Comparison of ENCODE assay signal across 8 cellular contexts in the genomic region with DNA sequence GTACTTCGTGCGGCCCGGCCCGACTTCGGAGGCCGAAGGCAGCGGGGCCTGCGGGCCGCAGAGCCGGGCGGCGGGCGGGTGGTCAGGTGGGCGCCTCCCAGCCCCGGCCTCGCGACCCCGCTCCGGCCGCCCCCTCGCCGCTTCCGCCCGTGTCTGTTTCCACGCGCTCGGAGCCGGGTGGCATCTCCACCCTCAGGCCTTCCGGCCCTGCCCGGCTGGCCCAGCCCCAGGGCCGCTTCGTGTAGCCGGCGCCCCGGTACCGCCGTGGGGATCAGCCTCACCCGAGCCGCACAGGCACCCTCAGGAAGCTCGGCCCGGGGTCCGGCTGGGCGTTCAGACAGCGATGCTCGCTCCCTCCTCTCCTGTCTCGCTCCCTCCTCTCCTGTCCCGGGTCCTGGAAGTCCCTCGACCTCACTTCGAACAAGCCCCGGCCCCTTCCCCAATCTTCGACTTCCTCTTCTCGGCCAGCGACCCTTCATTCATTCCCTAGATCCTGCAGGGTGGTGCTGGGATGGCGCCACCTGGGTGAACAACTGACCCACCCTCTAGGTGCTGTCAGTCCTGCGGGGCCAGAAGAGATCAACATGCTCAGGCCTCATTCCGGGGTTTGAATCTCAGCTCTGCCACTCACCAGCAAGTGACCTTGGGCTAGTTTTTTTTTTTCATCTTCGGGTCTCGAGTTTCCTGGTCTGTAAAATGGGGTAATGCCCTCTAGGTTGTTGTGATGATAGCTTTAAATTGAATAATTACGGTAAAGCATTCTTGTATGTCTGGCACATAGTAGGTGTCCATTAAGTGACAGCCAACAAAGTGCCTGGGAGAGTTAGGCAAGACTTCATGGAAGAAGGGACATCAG. TPM values are rescaled to one million over a fixed set of nuclear protein-coding genes. Genes with fewer than 3 reads are reported as not detected.
DNase-seq lines count a peak whose midpoint lies in the region; TF ChIP-seq lines count a peak whose summit lies in the region.

No MANE protein-coding gene starts in this region.

- DNase-seq in NCI-H2107 treated with DMSO at 0.1 percent for 48 hours (lab: John Stamatoyannopoulos, UW; ENCODE audit: unreplicated experiment), result peak; percentile 45
- DNase-seq in NCI-H2107 (lab: John Stamatoyannopoulos, UW), result no peak
- DNase-seq in H7, result peak; percentile 88
- DNase-seq in activated CD8-positive, alpha-beta memory T cell treated with anti-CD3 and anti-CD28 coated beads, Interleukin-2, amount 50 U/mL, for 48 hours, result peak; percentile 79
- DNase-seq in fibroblast of lung (ENCODE audit: low read depth in 2 of 2), result peak; percentile 15 to 28
- DNase-seq in neural crest cell (ENCODE audit: low read depth, low spot score), result peak; percentile 33
- no peak for DNase-seq in GF-D8 (lab: John Stamatoyannopoulos, UW)

- H4K20me1 ChIP-seq in KMS-11 (ENCODE audit: insufficient read depth), result no peaks in the 10 kb centered on the region
- no peaks in the 10 kb centered on the region for H4K20me1 ChIP-seq in fibroblast of lung (ENCODE audit: control insufficient read depth, extremely low read depth, insufficient read depth, low read length)

- H3K4me1 ChIP-seq in KMS-11 (ENCODE audit: low read depth, poor library complexity, severe bottlenecking), result peaks cover 23% of the 10 kb centered on the region
- H3K4me1 ChIP-seq in fibroblast of lung (ENCODE audit: control insufficient read depth, extremely low read depth, insufficient read depth, low read length), result no peaks in the 10 kb centered on the region

- H3K4me3 Mint-ChIP-seq in neural crest cell, result peak overlapping the region; percentile 99

- peaks cover 12% of the 10 kb centered on the region for H3K36me3 Mint-ChIP-seq in neural crest cell (ENCODE audit: low read depth)

- H3K27ac ChIP-seq in KMS-11 (peak overlapping the region; percentile 67), fibroblast of lung (ENCODE audit: insufficient read depth, low read length) (peak overlapping the region; percentile 76)

- peaks cover 19% of the 10 kb centered on the region for H3K4me1 Mint-ChIP-seq in neural crest cell

- peak overlapping the region; percentile 96 for H3K27ac Mint-ChIP-seq in neural crest cell (ENCODE audit: unreplicated experiment)

- H3K4me2 ChIP-seq in KMS-11 (peak overlapping the region; percentile 58), fibroblast of lung (ENCODE audit: extremely low read depth, insufficient read depth, low read length) (peak overlapping the region; percentile 77)

- H2AFZ ChIP-seq in KMS-11 (ENCODE audit: low read depth) (peak overlapping the region; percentile 57; the same call in 1 of the 2 replicates), fibroblast of lung (ENCODE audit: low read length) (no peak overlapping the region)

- H3K36me3 ChIP-seq in H7 (replicated peaks; ENCODE audit: control insufficient read depth, insufficient read depth, low read length), result peaks cover 13% of the 10 kb centered on the region
- no peaks in the 10 kb centered on the region for H3K36me3 ChIP-seq in KMS-11 (ENCODE audit: insufficient read depth)
- peaks cover 8% of the 10 kb centered on the region for H3K36me3 ChIP-seq in fibroblast of lung (ENCODE audit: control insufficient read depth, insufficient read depth, low read length)

- no peak for TF ChIP-seq CTCF in KMS-11 (conservative IDR thresholded peaks at IDR 0.05; ENCODE audit: low read depth, low read length)
- TF ChIP-seq CTCF in fibroblast of lung (conservative IDR thresholded peaks at IDR 0.05 in 1 of 2, IDR thresholded peaks at IDR 0.05 in 1 of 2; ENCODE audit: low read depth in 1 of 2, low read length in 2 of 2), result peak in 1 of 2 donors; percentile 4
- TF ChIP-seq CTCF in neural crest cell (conservative IDR thresholded peaks at IDR 0.05), result no peak

- H3K79me2 ChIP-seq in KMS-11 (ENCODE audit: insufficient read depth, low read depth), result peaks cover 35% of the 10 kb centered on the region
- H3K79me2 ChIP-seq in fibroblast of lung (ENCODE audit: control insufficient read depth, insufficient read depth, low read length), result peaks cover 37% of the 10 kb centered on the region

- peak overlapping the region; percentile 91 for H3K4me3 ChIP-seq in H7 (ENCODE audit: insufficient read depth, low read depth, low read length)
- no peak overlapping the region for H3K4me3 ChIP-seq in KMS-11 (IDR thresholded peaks at IDR 0.05; ENCODE audit: insufficient read depth, low read depth, low read length)
- peak overlapping the region; percentile 88 to 93 (median 90) for H3K4me3 ChIP-seq in fibroblast of lung (replicated peaks in 1 of 4; ENCODE audit: control extremely low read depth in 1 of 4, insufficient read depth in 1 of 4, low read depth in 3 of 4, low read length in 4 of 4)

- no peaks in the 10 kb centered on the region for H3K27me3 Mint-ChIP-seq in neural crest cell (ENCODE audit: low read depth)

- H3K9me3 Mint-ChIP-seq in neural crest cell, result no peaks in the 10 kb centered on the region

- no peaks in the 10 kb centered on the region for H3K27me3 ChIP-seq in H7 (ENCODE audit: control insufficient read depth, insufficient read depth, low read length)
- no peaks in the 10 kb centered on the region for H3K27me3 ChIP-seq in KMS-11 (ENCODE audit: insufficient read depth, low read depth)
- no peaks in the 10 kb centered on the region for H3K27me3 ChIP-seq in fibroblast of lung (ENCODE audit: control insufficient read depth, insufficient read depth, low read length)

- no peaks in the 10 kb centered on the region for H3K9me3 ChIP-seq in fibroblast of lung (ENCODE audit: control insufficient read depth, insufficient read depth, low read depth, low read length)

- H3K9ac ChIP-seq in KMS-11 (peak overlapping the region; percentile 78), fibroblast of lung (ENCODE audit: insufficient read depth, low read length) (peak overlapping the region; percentile 90)

RNA-seq across cellular contexts. Expression of a gene that starts 0.6 kb away (rescaled TPM):
- 28.2 and 33.2 TPM in 2 replicates for total RNA-seq in H7 (2014; rRNA removed; shearing (Covaris generic))
- total RNA-seq in fibroblast of lung, result 30.0 and 39.8 TPM in 2 replicates
- 14.5 and 18.4 TPM in 2 replicates for polyA plus RNA-seq in fibroblast of lung
- polyA plus RNA-seq in fibroblast of lung (2012), result 37.2 and 45.6 TPM in 2 replicates
- polyA minus RNA-seq in fibroblast of lung (ENCODE audit: low replicate concordance), result 32.7 and 47.3 TPM in 2 replicates
- total RNA-seq in neural crest cell, result 35.3 and 36.5 TPM in 2 replicates

RNA-seq across cellular contexts. Expression of a gene that starts 18.6 kb away (rescaled TPM):
- total RNA-seq in H7 (2014; rRNA removed; shearing (Covaris generic)), result 23.9 and 25.3 TPM in 2 replicates
- total RNA-seq in fibroblast of lung (13.4 and 14.4 TPM in 2 replicates), neural crest cell (19.4 and 20.1 TPM in 2 replicates)
- 8.7 and 9.2 TPM in 2 replicates for polyA plus RNA-seq in fibroblast of lung
- 7.2 and 13.6 TPM in 2 replicates for polyA plus RNA-seq in fibroblast of lung (2012)
- polyA minus RNA-seq in fibroblast of lung (ENCODE audit: low replicate concordance), result 0.31 and 0.52 TPM in 2 replicates

RNA-seq across cellular contexts. Expression of a gene that starts 27.6 kb away (rescaled TPM):
- 63.1 and 71.0 TPM in 2 replicates for total RNA-seq in H7 (2014; rRNA removed; shearing (Covaris generic))
- total RNA-seq in fibroblast of lung, result 29.2 and 31.1 TPM in 2 replicates
- polyA plus RNA-seq in fibroblast of lung, result 20.0 and 26.4 TPM in 2 replicates
- polyA plus RNA-seq in fibroblast of lung (2012), result 16.2 and 21.3 TPM in 2 replicates
- 41.7 and 48.2 TPM in 2 replicates for polyA minus RNA-seq in fibroblast of lung (ENCODE audit: low replicate concordance)
- 64.2 and 67.6 TPM in 2 replicates for total RNA-seq in neural crest cell

RNA-seq across cellular contexts. Expression of a gene that starts 27.8 kb away (rescaled TPM):
- 30.7 and 31.0 TPM in 2 replicates for total RNA-seq in H7 (2014; rRNA removed; shearing (Covaris generic))
- total RNA-seq in fibroblast of lung (20.0 and 28.2 TPM in 2 replicates), neural crest cell (42.0 and 42.3 TPM in 2 replicates)
- polyA plus RNA-seq in fibroblast of lung, result 13.3 and 19.7 TPM in 2 replicates
- polyA plus RNA-seq in fibroblast of lung (2012), result 22.5 and 32.2 TPM in 2 replicates
- 2.4 and 8.0 TPM in 2 replicates for polyA minus RNA-seq in fibroblast of lung (ENCODE audit: low replicate concordance)

RNA-seq across cellular contexts. Expression of a gene that starts 39.8 kb away (rescaled TPM):
- total RNA-seq in H7 (2014; rRNA removed; shearing (Covaris generic)), result 0.52 TPM in 1 of 2 replicates, not detected in the other
- total RNA-seq in fibroblast of lung, result not detected in 2 replicates
- 0.08 TPM in 1 of 2 replicates, not detected in the other for polyA plus RNA-seq in fibroblast of lung
- 0.52 and 0.56 TPM in 2 replicates for polyA plus RNA-seq in fibroblast of lung (2012)
- polyA minus RNA-seq in fibroblast of lung (ENCODE audit: low replicate concordance), result not detected in 2 replicates
- 0.56 and 0.82 TPM in 2 replicates for total RNA-seq in neural crest cell

Comparison
In these comparisons a context has a peak if more than half of its experiments do, and no peak if none do; other contexts are left out.
1. DNase-seq: peak in NCI-H2107 treated with DMSO at 0.1 percent for 48 hours (single experiment), H7 (single experiment), activated CD8-positive, alpha-beta memory T cell treated with anti-CD3 and anti-CD28 coated beads, Interleukin-2, amount 50 U/mL, for 48 hours (single experiment), fibroblast of lung (2 of 2) and neural crest cell (single experiment); none in NCI-H2107 (single experiment) and GF-D8 (single experiment).